Comparison of ENCODE assay signal across 20 cellular contexts in the genomic region with DNA sequence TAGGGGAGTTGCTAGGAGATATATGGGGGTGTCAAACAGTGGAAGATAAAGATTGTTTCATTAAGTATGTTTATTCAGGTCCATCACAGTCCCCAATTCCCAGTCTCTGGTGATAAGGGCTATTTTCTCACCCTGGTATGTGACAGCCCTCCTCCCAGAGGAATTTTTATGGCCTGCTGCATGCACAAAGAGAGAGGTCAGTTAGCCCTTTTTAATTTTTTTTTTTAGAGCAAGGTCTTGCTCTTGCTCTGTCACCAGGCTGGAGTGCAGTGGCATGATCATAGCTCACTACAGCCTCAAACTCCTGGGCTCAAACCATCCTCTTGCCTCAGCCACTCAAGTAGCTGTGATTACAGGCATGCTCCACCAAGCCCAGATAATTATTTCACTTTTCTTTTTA. TPM values are rescaled to one million over a fixed set of nuclear protein-coding genes. Genes with fewer than 3 reads are reported as not detected.
DNase-seq lines count a peak whose midpoint lies in the region; ATAC-seq and TF ChIP-seq lines count a peak whose summit lies in the region.
"Had no signal": no experiment of that assay in that cellular context is flagged by ENCODE, and none has a peak within 500 bp of the region (broad histone marks: within the 10 kb centered on the region; RNA-seq: fewer than 3 reads in every experiment).

No MANE protein-coding gene starts in this region.

- H2AFZ ChIP-seq in GM23338, result no peak overlapping the region
- no peak overlapping the region for H2AFZ ChIP-seq in SU-DHL-6 (ENCODE audit: low read depth, low read length, severe bottlenecking)
- no peak overlapping the region for H2AFZ ChIP-seq in trophoblast cell (ENCODE audit: insufficient read depth, low read length, poor library complexity)
- no peak overlapping the region for H2AFZ ChIP-seq in PC-3 (ENCODE audit: low read length)

- H3K36me3 ChIP-seq in GM23338 (ENCODE audit: insufficient read depth) (no peaks in the 10 kb centered on the region), SU-DHL-6 (ENCODE audit: low read length) (no peaks in the 10 kb centered on the region), heart left ventricle (no peaks in the 10 kb centered on the region), trophoblast cell (ENCODE audit: control insufficient read depth in 1 of 2, insufficient read depth in 2 of 2, low read length in 2 of 2) (no peaks in the 10 kb centered on the region), PC-3 (ENCODE audit: low read depth, low read length) (no peaks in the 10 kb centered on the region)
- H3K36me3 ChIP-seq: BE2C, sigmoid colon, thoracic aorta had no signal

- H2BK12ac ChIP-seq in trophoblast cell (ENCODE audit: low read length), result peak overlapping the region; percentile 82

- H2BK5ac ChIP-seq in trophoblast cell (ENCODE audit: low read depth, low read length, poor library complexity), result no peak overlapping the region

- no peaks in the 10 kb centered on the region for H3K27me3 ChIP-seq in GM23338 (ENCODE audit: insufficient read depth)
- no peaks in the 10 kb centered on the region for H3K27me3 ChIP-seq in SU-DHL-6 (ENCODE audit: low read length)
- H3K27me3 ChIP-seq in heart left ventricle, result no peaks in the 10 kb centered on the region
- H3K27me3 ChIP-seq in trophoblast cell (ENCODE audit: insufficient read depth, low read length), result no peaks in the 10 kb centered on the region
- H3K27me3 ChIP-seq in PC-3 (ENCODE audit: low read length), result no peaks in the 10 kb centered on the region
- H3K27me3 ChIP-seq: BE2C, sigmoid colon had no signal

- no peak overlapping the region for H3K27ac Mint-ChIP-seq in GM23338
- H3K27ac Mint-ChIP-seq: activated CD8-positive, alpha-beta memory T cell treated with anti-CD3 and anti-CD28 coated beads, Interleukin-2, amount 10 ng/mL, durations not matched to agents 7 days and 5 days had no signal

- no peak overlapping the region for H4K8ac ChIP-seq in trophoblast cell (ENCODE audit: low read depth, low read length)

- H3K4me3 ChIP-seq in GM23338 (no peak overlapping the region), SU-DHL-6 (ENCODE audit: insufficient read depth, low read length, poor library complexity, severe bottlenecking) (no peak overlapping the region), heart left ventricle (no peak overlapping the region), trophoblast cell (ENCODE audit: low read depth, low read length) (no peak overlapping the region), PC-3 (ENCODE audit: low read length) (no peak overlapping the region)
- H3K4me3 ChIP-seq: sigmoid colon, thoracic aorta had no signal

- no peak overlapping the region for H3K23ac ChIP-seq in trophoblast cell (ENCODE audit: low read length)

- H3K4ac ChIP-seq in trophoblast cell (ENCODE audit: low read depth, low read length), result no peak overlapping the region

- H2BK120ac ChIP-seq in trophoblast cell (ENCODE audit: insufficient read depth, low read length, poor library complexity), result no peak overlapping the region

- H3K4me3 Mint-ChIP-seq in GM23338, result no peak overlapping the region
- H3K4me3 Mint-ChIP-seq: activated CD8-positive, alpha-beta memory T cell treated with anti-CD3 and anti-CD28 coated beads, Interleukin-2, amount 10 ng/mL, durations not matched to agents 7 days and 5 days had no signal

- H3K36me3 Mint-ChIP-seq in GM23338 (ENCODE audit: low read depth), result no peaks in the 10 kb centered on the region

- peak overlapping the region; percentile 45 for H4K91ac ChIP-seq in trophoblast cell (ENCODE audit: low read depth, low read length)

- no peak for TF ChIP-seq CTCF in GM23338 (conservative IDR thresholded peaks at IDR 0.05; ENCODE audit: low read depth in 2 of 2)
- TF ChIP-seq CTCF in SU-DHL-6 (IDR thresholded peaks at IDR 0.05; ENCODE audit: insufficient read depth, low read length, poor library complexity, severe bottlenecking), result no peak
- no peak for TF ChIP-seq CTCF in heart left ventricle (IDR thresholded peaks at IDR 0.05)
- no peak for TF ChIP-seq CTCF in PC-3 (conservative IDR thresholded peaks at IDR 0.05; ENCODE audit: low read depth, low read length)

- H4K20me1 ChIP-seq in GM23338 (replicated peaks; ENCODE audit: insufficient read depth) (no peaks in the 10 kb centered on the region), SU-DHL-6 (ENCODE audit: low read depth, low read length) (no peaks in the 10 kb centered on the region), PC-3 (ENCODE audit: low read length) (no peaks in the 10 kb centered on the region)

- H3K4me1 Mint-ChIP-seq in GM23338, result no peaks in the 10 kb centered on the region

- H4K12ac ChIP-seq in trophoblast cell (ENCODE audit: low read depth, low read length), result no peak overlapping the region

- ATAC-seq in GM23338 (no peak), heart left ventricle (peak in 3 of 4 donors; percentile 36 to 88 (median 56)), PC-3 (no peak), GM19455 (IDR thresholded peaks at IDR 0.05; ENCODE audit: unreplicated experiment) (no peak)
- ATAC-seq: activated CD8-positive, alpha-beta memory T cell treated with anti-CD3 and anti-CD28 coated beads, Interleukin-2, amount 10 ng/mL, durations not matched to agents 7 days and 5 days had no signal

- no peaks in the 10 kb centered on the region for H3K9me3 ChIP-seq in SU-DHL-6 (ENCODE audit: insufficient read depth, low read length)
- no peaks in the 10 kb centered on the region for H3K9me3 ChIP-seq in heart left ventricle
- H3K9me3 ChIP-seq in trophoblast cell (ENCODE audit: insufficient read depth, low read depth, low read length), result no peaks in the 10 kb centered on the region
- H3K9me3 ChIP-seq in PC-3 (ENCODE audit: low read length), result no peaks in the 10 kb centered on the region
- H3K9me3 ChIP-seq: BE2C, sigmoid colon, thoracic aorta had no signal

- H3K27me3 Mint-ChIP-seq in GM23338 (ENCODE audit: insufficient read depth, low read depth, poor library complexity), result peaks cover 2% of the 10 kb centered on the region
- H3K27me3 Mint-ChIP-seq: activated CD8-positive, alpha-beta memory T cell treated with anti-CD3 and anti-CD28 coated beads, Interleukin-2, amount 10 ng/mL, durations not matched to agents 7 days and 5 days had no signal

- no peaks in the 10 kb centered on the region for H3F3A ChIP-seq in GM23338 (replicated peaks; ENCODE audit: low read depth)
- H3F3A ChIP-seq in SU-DHL-6 (ENCODE audit: insufficient read depth), result peaks cover 16% of the 10 kb centered on the region; the same call in 1 of the 2 replicates
- H3F3A ChIP-seq in PC-3 (ENCODE audit: low read length, unreplicated experiment), result no peaks in the 10 kb centered on the region

- H2AK5ac ChIP-seq in trophoblast cell (ENCODE audit: low read length), result no peak overlapping the region

- POLR2A ChIA-PET in PC-3 (lab: Charles Lee; ENCODE audit: unreplicated experiment), result no interaction called here

- BruUV-seq in PC-3 (replicated peaks; lab: Mats Ljungman, UMichigan), result no TSS peak

- H3K9ac ChIP-seq in SU-DHL-6 (ENCODE audit: low read length) (no peak overlapping the region), trophoblast cell (ENCODE audit: low read length) (no peak overlapping the region), PC-3 (ENCODE audit: low read length) (no peak overlapping the region)

- H3K27ac ChIP-seq in GM23338 (ENCODE audit: low read depth) (no peak overlapping the region), SU-DHL-6 (ENCODE audit: low read depth, low read length) (peak overlapping the region; percentile 29; the same call in 1 of the 2 replicates), heart left ventricle (peak overlapping the region in 10 of 12 donors; percentile 3 to 85 (median 72)), trophoblast cell (ENCODE audit: low read depth, low read length) (peak overlapping the region; percentile 57), PC-3 (ENCODE audit: low read length) (no peak overlapping the region)
- H3K27ac ChIP-seq: sigmoid colon, thoracic aorta had no signal

- CTCF ChIA-PET in PC-3 (lab: Charles Lee), result no interaction called here

- intact Hi-C loops in heart left ventricle (cut with DNase I) (no loop called here), PC-3 (cut with micrococcal nuclease) (no loop called here)

- no peak overlapping the region for H3K14ac ChIP-seq in trophoblast cell (ENCODE audit: low read length)

- H3K79me2 ChIP-seq in GM23338 (replicated peaks; ENCODE audit: insufficient read depth) (no peaks in the 10 kb centered on the region), SU-DHL-6 (ENCODE audit: insufficient read depth, low read length) (no peaks in the 10 kb centered on the region), trophoblast cell (ENCODE audit: control insufficient read depth, insufficient read depth, low read length, poor library complexity) (no peaks in the 10 kb centered on the region), PC-3 (ENCODE audit: low read length) (no peaks in the 10 kb centered on the region)

- H3K9me2 ChIP-seq in GM23338 (ENCODE audit: insufficient read depth) (no peaks in the 10 kb centered on the region), SU-DHL-6 (replicated peaks; ENCODE audit: insufficient read depth, low read length) (no peaks in the 10 kb centered on the region), PC-3 (replicated peaks; ENCODE audit: low read length) (no peaks in the 10 kb centered on the region)

- H3K9me3 Mint-ChIP-seq in GM23338, result peaks cover 6% of the 10 kb centered on the region; the same call in 2 of the 3 replicates

- no peaks in the 10 kb centered on the region for H3K4me1 ChIP-seq in GM23338 (ENCODE audit: insufficient read depth)
- H3K4me1 ChIP-seq in heart left ventricle, result peaks cover 0 to 23% (median 5%) of the 10 kb centered on the region in 12 donors
- H3K4me1 ChIP-seq in trophoblast cell (ENCODE audit: control insufficient read depth in 1 of 2, insufficient read depth in 2 of 2, low read length in 2 of 2), result peaks cover 10 to 14% of the 10 kb centered on the region in 2 experiments
- peaks cover 10% of the 10 kb centered on the region for H3K4me1 ChIP-seq in PC-3 (ENCODE audit: insufficient read depth, low read length)
- H3K4me1 ChIP-seq: BE2C had no signal

- no peak overlapping the region for H3K4me2 ChIP-seq in GM23338
- H3K4me2 ChIP-seq in SU-DHL-6 (ENCODE audit: low read depth, low read length, poor library complexity, severe bottlenecking), result no peak overlapping the region
- no peak overlapping the region for H3K4me2 ChIP-seq in trophoblast cell (ENCODE audit: low read length)
- no peak overlapping the region for H3K4me2 ChIP-seq in PC-3 (ENCODE audit: low read length)

- peak; percentile 25 for DNase-seq in GM23338 (ENCODE audit: low spot score)
- DNase-seq in heart left ventricle, result peak in 1 of 5 donors; percentile 13
- no peak for DNase-seq in trophoblast cell
- no peak for DNase-seq in PC-3
- no peak for DNase-seq in dermis blood vessel endothelial cell
- DNase-seq: activated CD8-positive, alpha-beta memory T cell treated with anti-CD3 and anti-CD28 coated beads, Interleukin-2, amount 10 ng/mL, durations not matched to agents 7 days and 5 days; activated effector memory CD4-positive, alpha-beta T cell treated with Interleukin-2 at 50 U/mL for 16 hours; aorta; BE2C; cortex of kidney; DMS53; erythroblast; KBM-7; NCI-H1105; NCI-H748 treated with DMSO at 0.1 percent for 48 hours; RPMI8226; sigmoid colon had no signal

- no peak overlapping the region for H3K18ac ChIP-seq in trophoblast cell (ENCODE audit: low read length)

- peaks cover 3% of the 10 kb centered on the region for H3K79me1 ChIP-seq in trophoblast cell (ENCODE audit: low read length)

- no peak for TF ChIP-seq POLR2A in heart left ventricle (IDR thresholded peaks at IDR 0.05)

RNA-seq across cellular contexts. Expression of gene ATF7IP2, which starts 53.6 kb away (rescaled TPM):
- total RNA-seq in GM23338 (2014; rRNA removed; shearing (Covaris generic)), result 27.9 and 30.4 TPM in 2 replicates
- 47.4 and 55.7 TPM in 2 replicates for polyA plus RNA-seq in GM23338 (2016; fragmentation: Nextera tagmentation; extraction: Ambion mirVana)
- 10 to 100 TPM; 34.4 to 51.8 (median 43.2) TPM for total RNA-seq in heart left ventricle
- polyA plus RNA-seq in heart left ventricle, result 10 to 100 TPM; 32.4 to 54.7 TPM
- 18.2 and 18.7 TPM in 2 replicates for polyA plus RNA-seq in trophoblast cell (2013)
- total RNA-seq in PC-3 (2014; rRNA removed), result 6.2 and 11.6 TPM in 2 replicates
- 9.2 and 17.9 TPM in 2 replicates for total RNA-seq in dermis blood vessel endothelial cell

Comparison
In these comparisons a context has a peak if more than half of its experiments do, and no peak if none do; other contexts are left out.
1. ATAC-seq: peak in heart left ventricle (3 of 4); none in GM23338 (single experiment), PC-3 (single experiment) and GM19455 (single experiment).
2. H3K27ac ChIP-seq: peak in SU-DHL-6 (single experiment), heart left ventricle (10 of 12) and trophoblast cell (single experiment); none in GM23338 (single experiment) and PC-3 (single experiment).